8 cellular contexts compared by ENCODE assay signal in genomic region chr4:98261291-98262271, GRCh38. TPM values are rescaled to one million over a fixed set of nuclear protein-coding genes. Genes with fewer than 3 reads are reported as not detected.
DNase-seq lines count a peak whose midpoint lies in the region; ATAC-seq and TF ChIP-seq lines count a peak whose summit lies in the region.

Gene RAP1GDS1 (plus strand): TSS chr4:98261384. CDS start chr4:98261566, 182 bp downstream.

- peak within 1 kb of the TSS; percentile 82 for H3K27ac ChIP-seq in CD4-positive, alpha-beta T cell (ENCODE audit: low read depth, low read length)
- H3K27ac ChIP-seq in neutrophil (peak within 1 kb of the TSS; percentile 61), thoracic aorta (peak within 1 kb of the TSS; percentile 92 to 93)

- intact Hi-C loops in CD4-positive, alpha-beta T cell (cut with DNase I, micrococcal nuclease), result loop anchor here (2.0 to 10.0 kb wide), 11 partner anchors 93 to 1691 kb away; partner anchors contain the start of genes ADH5 (in 2 of the 2), METAP1 (in 2 of the 2), EIF4E (in 1 of the 2) and H2AZ1 (in 1 of the 2)

- H3K27ac Mint-ChIP-seq in CD4-positive, alpha-beta T cell, result peak within 1 kb of the TSS; percentile 88
- peak within 1 kb of the TSS; percentile 94 for H3K27ac Mint-ChIP-seq in activated naive CD4-positive, alpha-beta T cell treated with anti-CD3 and anti-CD28 coated beads, Interleukin-2, amount 50 U/mL, for 72 hours

- no peaks in the 10 kb centered on the region for H3K27me3 Mint-ChIP-seq in CD4-positive, alpha-beta T cell

- peaks cover 8% of the 10 kb centered on the region for H3K36me3 Mint-ChIP-seq in CD4-positive, alpha-beta T cell (ENCODE audit: low read depth)
- peaks cover 14 to 20% of the 10 kb centered on the region in 2 donors for H3K36me3 Mint-ChIP-seq in activated naive CD4-positive, alpha-beta T cell treated with anti-CD3 and anti-CD28 coated beads, Interleukin-2, amount 50 U/mL, for 72 hours

- H3K4me3 ChIP-seq in neutrophil (ENCODE audit: low read depth in 1 of 2, low read length in 1 of 2) (peak within 1 kb of the TSS; percentile 87 to 95), thoracic aorta (peak within 1 kb of the TSS; percentile 97)

- peaks cover 62% of the 10 kb centered on the region for H3K4me1 Mint-ChIP-seq in CD4-positive, alpha-beta T cell (ENCODE audit: low read depth)

- no peaks in the 10 kb centered on the region for H3K9me3 Mint-ChIP-seq in CD4-positive, alpha-beta T cell
- H3K9me3 Mint-ChIP-seq in activated naive CD4-positive, alpha-beta T cell treated with anti-CD3 and anti-CD28 coated beads, Interleukin-2, amount 50 U/mL, for 72 hours, result no peaks in the 10 kb centered on the region

- no peaks in the 10 kb centered on the region for H3K36me3 ChIP-seq in neutrophil
- H3K36me3 ChIP-seq in thoracic aorta, result no peaks in the 10 kb centered on the region

- POLR2A ChIA-PET in CD4-positive, alpha-beta T cell (lab: Charles Lee), result interaction anchor here (0.6 to 3.0 kb wide), 29 partner anchors 9 to 1685 kb away, joined by 3 to 29 read pairs (median 4); partner anchors contain the start of genes ADH5, DNAJB14, EIF4E and METAP1

- no peak for TF ChIP-seq CTCF in CD4-positive, alpha-beta T cell (IDR thresholded peaks at IDR 0.05)
- TF ChIP-seq CTCF in neutrophil (IDR thresholded peaks at IDR 0.05) (no peak), thoracic aorta (IDR thresholded peaks at IDR 0.05) (no peak)

- H3K4me1 ChIP-seq in neutrophil (ENCODE audit: control insufficient read depth in 1 of 2, insufficient read depth in 1 of 2, low read depth in 1 of 2, low read length in 1 of 2), result peaks cover 16 to 20% of the 10 kb centered on the region in 2 experiments
- peaks cover 14 to 17% of the 10 kb centered on the region in 2 donors for H3K4me1 ChIP-seq in thoracic aorta (ENCODE audit: control insufficient read depth in 1 of 2, low read depth in 2 of 2)

- H3K9me3 ChIP-seq in CD4-positive, alpha-beta T cell (ENCODE audit: control insufficient read depth, low read length), result no peaks in the 10 kb centered on the region
- H3K9me3 ChIP-seq in neutrophil (no peaks in the 10 kb centered on the region), thoracic aorta (no peaks in the 10 kb centered on the region)

- DNase-seq in CD4-positive, alpha-beta T cell, result peak in 7 of 10 experiments; percentile 0 to 75 (median 46)
- DNase-seq in activated naive CD4-positive, alpha-beta T cell treated with anti-CD3 and anti-CD28 coated beads, Interleukin-2, amount 50 U/mL, for 72 hours (ENCODE audit: low spot score in 2 of 2), result peak; percentile 33 to 61
- DNase-seq in germinal center (ENCODE audit: low spot score) (peak; percentile 40), thoracic aorta (ENCODE audit: low spot score) (peak; percentile 5)

- ATAC-seq in CD4-positive, alpha-beta T cell (ENCODE audit: poor library complexity), result peak; percentile 69
- ATAC-seq in GM19438 (IDR thresholded peaks at IDR 0.05; ENCODE audit: low read depth, unreplicated experiment), result peak; percentile 26
- ATAC-seq in HG03571 (IDR thresholded peaks at IDR 0.05; ENCODE audit: unreplicated experiment), result peak; percentile 10
- ATAC-seq in activated naive CD4-positive, alpha-beta T cell treated with anti-CD3 and anti-CD28 coated beads, Interleukin-2, amount 50 U/mL, for 72 hours, result peak; percentile 11 to 65
- peak; percentile 59 for ATAC-seq in thoracic aorta (ENCODE audit: insufficient number of reproducible peaks, low FRiP score, low read depth)

- H3K27me3 ChIP-seq in CD4-positive, alpha-beta T cell (ENCODE audit: control insufficient read depth, insufficient read depth, low read length), result no peaks in the 10 kb centered on the region
- H3K27me3 ChIP-seq in neutrophil (no peaks in the 10 kb centered on the region), thoracic aorta (replicated peaks; ENCODE audit: insufficient read depth) (no peaks in the 10 kb centered on the region)

- CTCF ChIA-PET in CD4-positive, alpha-beta T cell (lab: Charles Lee), result interaction anchor here (1.0 to 1.6 kb wide), 3 partner anchors 118 to 734 kb away, joined by 3 to 11 read pairs (median 5); partner anchors contain the start of genes METAP1 and STPG2

- H3K4me3 Mint-ChIP-seq in CD4-positive, alpha-beta T cell, result peak within 1 kb of the TSS; percentile 95

TF ChIP-seq in PFSK-1, 5 proteins besides CTCF, POLR2A, EP300 and RAD21:
- TF ChIP-seq SIN3A (IDR thresholded peaks at IDR 0.05; ENCODE audit: borderline replicate concordance, insufficient read depth, low read length) (peak; percentile 26; the same call in 1 of the 2 replicates), REST (IDR thresholded peaks at IDR 0.05; ENCODE audit: insufficient read depth in 1 of 2, low read depth in 2 of 2, low read length in 2 of 2) (no peak), POLR2AphosphoS5 (IDR thresholded peaks at IDR 0.05; ENCODE audit: low read depth, low read length) (peak; percentile 83), FOXP2 (optimal IDR thresholded peaks at IDR 0.05; ENCODE audit: borderline replicate concordance, extremely low read depth, extremely low read length, insufficient read depth) (no peak), TAF1 (IDR thresholded peaks at IDR 0.05; ENCODE audit: borderline replicate concordance, insufficient read depth, low read length) (0 out of 2 replicates have a peak, but pooled peaks have one; percentile 6)

RNA-seq across cellular contexts. Expression of gene RAP1GDS1, which starts in this region (rescaled TPM):
- total RNA-seq in CD4-positive, alpha-beta T cell, result 10 to 100 TPM; 22.3 to 25.2 TPM
- polyA plus RNA-seq in PFSK-1 (2012; ENCODE audit: insufficient read length, low read depth), result 20.1 TPM
- 10 to 100 TPM; 41.0 to 58.7 TPM for total RNA-seq in activated naive CD4-positive, alpha-beta T cell treated with anti-CD3 and anti-CD28 coated beads, Interleukin-2, amount 50 U/mL, for 72 hours
- 10 to 100 TPM; 16.7 to 34.6 TPM for total RNA-seq in thoracic aorta

Comparison
In these comparisons a context has a peak if more than half of its experiments do, and no peak if none do; other contexts are left out.
1. Peak in every context shown above with its lines: DNase-seq, ATAC-seq, H3K4me3 ChIP-seq and H3K27ac ChIP-seq.
2. ATAC-seq: peak in every context shown above with its lines; median percentile 69 in CD4-positive, alpha-beta T cell; 59 in thoracic aorta; 38 in activated naive CD4-positive, alpha-beta T cell treated with anti-CD3 and anti-CD28 coated beads, Interleukin-2, amount 50 U/mL, for 72 hours; 26 in GM19438; 10 in HG03571.